38 cellular contexts compared by ENCODE assay signal in the genomic region with DNA sequence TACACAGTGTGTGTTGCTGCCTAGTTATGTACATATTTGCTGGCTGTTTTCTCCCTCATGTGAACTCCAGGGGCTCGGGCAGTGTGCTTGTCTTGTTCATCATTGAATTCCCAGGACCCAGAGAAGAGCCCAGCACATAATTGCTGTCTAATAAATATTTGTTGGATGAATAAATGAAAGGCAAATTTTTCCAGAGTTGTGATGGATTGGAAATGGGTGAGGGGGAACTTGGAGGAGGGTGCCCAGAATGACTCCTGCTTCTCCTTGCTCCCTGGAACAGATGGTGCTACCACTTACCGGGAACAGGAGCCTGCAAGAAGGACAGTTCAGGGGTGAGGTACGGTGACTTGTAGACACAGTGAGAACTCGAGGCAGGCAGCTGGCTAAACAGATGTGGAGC.
"Had no signal": no experiment of that assay in that cellular context is flagged by ENCODE, and none has a peak within 500 bp of the region (broad histone marks: within the 10 kb centered on the region; RNA-seq: fewer than 3 reads in every experiment).

No MANE protein-coding gene starts in this region.

- ATAC-seq: activated CD8-positive, alpha-beta memory T cell treated with anti-CD3 and anti-CD28 coated beads, Interleukin-2, amount 10 ng/mL, durations not matched to agents 7 days and 5 days; activated naive CD8-positive, alpha-beta T cell treated with anti-CD3 and anti-CD28 coated beads, Interleukin-2, amount 50 U/mL, for 24 hours; PC-3; SK-N-SH treated with all-trans-retinoic acid at 6 μM for 48 hours had no signal

- H3K4me3 Mint-ChIP-seq: activated B cell treated with CpG ODN at 0.5 μM for 24 hours; activated CD4-positive, alpha-beta memory T cell treated with anti-CD3 and anti-CD28 coated beads for 36 hours; activated CD8-positive, alpha-beta memory T cell treated with anti-CD3 and anti-CD28 coated beads, Interleukin-2, amount 10 ng/mL, durations not matched to agents 7 days and 5 days; activated naive CD4-positive, alpha-beta T cell treated with anti-CD3 and anti-CD28 coated beads, Interleukin-2, amount 10 ng/mL, durations not matched to agents 7 days and 5 days; activated naive CD8-positive, alpha-beta T cell; activated naive CD8-positive, alpha-beta T cell treated with anti-CD3 and anti-CD28 coated beads, Interleukin-2, amount 50 U/mL, for 24 hours; brain had no signal

- DNase-seq: activated B cell treated with CpG ODN at 0.5 μM for 24 hours; activated CD4-positive, alpha-beta memory T cell treated with anti-CD3 and anti-CD28 coated beads for 36 hours; activated CD4-positive, alpha-beta T cell treated with anti-CD3 and anti-CD28 coated beads for 4 hours; activated CD4-positive, alpha-beta T cell treated with anti-CD3 and anti-CD28 coated beads, Interleukin-2, amount 50 U/mL, for 1 hour; activated CD4-positive, CD25-positive, alpha-beta regulatory T cell treated with anti-CD3 and anti-CD28 coated beads, Interleukin-2, amount 50 U/mL, for 72 hours; activated CD8-positive, alpha-beta memory T cell treated with anti-CD3 and anti-CD28 coated beads, Interleukin-2, amount 10 ng/mL, durations not matched to agents 7 days and 5 days; activated CD8-positive, alpha-beta memory T cell treated with anti-CD3 and anti-CD28 coated beads, Interleukin-2, amount 50 U/mL, for 48 hours; activated effector memory CD4-positive, alpha-beta T cell treated with Interleukin-2 at 50 U/mL for 16 hours; activated naive CD4-positive, alpha-beta T cell treated with anti-CD3 and anti-CD28 coated beads, Interleukin-2, amount 10 ng/mL, durations not matched to agents 7 days and 5 days; activated naive CD8-positive, alpha-beta T cell treated with anti-CD3 and anti-CD28 coated beads, Interleukin-2, amount 50 U/mL, for 24 hours; activated T-cell treated with anti-CD3 and anti-CD28 coated beads, Interleukin-2, amount 50 U/mL, for 48 hours; anterior cingulate cortex; caudate nucleus; NCI-H1092 treated with DMSO at 0.1 percent for 48 hours; NCI-H1417; NCI-H146; NCI-H187; NCI-H2029 treated with DMSO at 0.1 percent for 48 hours; NCI-H2107; NCI-H226; NCI-H446 treated with DMSO at 0.1 percent for 48 hours; NCI-H526; NCI-H748 treated with DMSO at 0.1 percent for 48 hours; NK-92 treated with Interleukin-12 subunit alpha and Interleukin-12 subunit beta, amount 100 ng/mL, for 24 hours; PC-3; Peyer's patch; RPMI8226; SHP77 treated with DMSO at 0.1 percent for 48 hours; SW 1271; T-helper 1 cell; T-helper 2 cell; T-helper 9 cell had no signal

- H3K9me3 Mint-ChIP-seq: activated B cell treated with CpG ODN at 0.5 μM for 24 hours; activated CD4-positive, alpha-beta memory T cell treated with anti-CD3 and anti-CD28 coated beads for 36 hours; activated naive CD4-positive, alpha-beta T cell treated with anti-CD3 and anti-CD28 coated beads, Interleukin-2, amount 10 ng/mL, durations not matched to agents 7 days and 5 days; activated naive CD8-positive, alpha-beta T cell treated with anti-CD3 and anti-CD28 coated beads, Interleukin-2, amount 50 U/mL, for 24 hours had no signal

- H3K36me3 Mint-ChIP-seq: activated CD4-positive, alpha-beta memory T cell treated with anti-CD3 and anti-CD28 coated beads for 36 hours; activated CD8-positive, alpha-beta memory T cell treated with anti-CD3 and anti-CD28 coated beads, Interleukin-2, amount 10 ng/mL, durations not matched to agents 7 days and 5 days; activated naive CD4-positive, alpha-beta T cell treated with anti-CD3 and anti-CD28 coated beads, Interleukin-2, amount 10 ng/mL, durations not matched to agents 7 days and 5 days; activated naive CD8-positive, alpha-beta T cell; brain had no signal

- FAIRE-seq: bronchial epithelial cell had no signal

- H3K4me3 ChIP-seq: Peyer's patch, SJSA1 had no signal

- H3K36me3 ChIP-seq: Peyer's patch, SJSA1 had no signal

- H3K4me1 ChIP-seq: Peyer's patch, SJSA1 had no signal

- H3K27me3 ChIP-seq: Peyer's patch, SJSA1 had no signal

- H3K9me3 ChIP-seq: Peyer's patch had no signal

- H3K27ac Mint-ChIP-seq: activated B cell treated with CpG ODN at 0.5 μM for 24 hours; activated CD4-positive, alpha-beta memory T cell treated with anti-CD3 and anti-CD28 coated beads for 36 hours; activated CD8-positive, alpha-beta memory T cell treated with anti-CD3 and anti-CD28 coated beads, Interleukin-2, amount 10 ng/mL, durations not matched to agents 7 days and 5 days; activated naive CD4-positive, alpha-beta T cell treated with anti-CD3 and anti-CD28 coated beads, Interleukin-2, amount 10 ng/mL, durations not matched to agents 7 days and 5 days; activated naive CD8-positive, alpha-beta T cell; activated naive CD8-positive, alpha-beta T cell treated with anti-CD3 and anti-CD28 coated beads, Interleukin-2, amount 50 U/mL, for 24 hours had no signal

- H3K27me3 Mint-ChIP-seq: activated B cell treated with CpG ODN at 0.5 μM for 24 hours; activated naive CD4-positive, alpha-beta T cell treated with anti-CD3 and anti-CD28 coated beads, Interleukin-2, amount 10 ng/mL, durations not matched to agents 7 days and 5 days had no signal

- H3K4me1 Mint-ChIP-seq: activated B cell treated with CpG ODN at 0.5 μM for 24 hours; activated CD8-positive, alpha-beta memory T cell treated with anti-CD3 and anti-CD28 coated beads, Interleukin-2, amount 10 ng/mL, durations not matched to agents 7 days and 5 days; activated naive CD4-positive, alpha-beta T cell treated with anti-CD3 and anti-CD28 coated beads, Interleukin-2, amount 10 ng/mL, durations not matched to agents 7 days and 5 days; activated naive CD8-positive, alpha-beta T cell treated with anti-CD3 and anti-CD28 coated beads, Interleukin-2, amount 50 U/mL, for 24 hours had no signal

- H3K27ac ChIP-seq: Peyer's patch, SJSA1, VCaP had no signal
